In genomic region chr5:131406076-131406475, GRCh38 we compare ENCODE assay signal across 22 cellular contexts.
DNase-seq lines count a peak whose midpoint lies in the region; ATAC-seq and TF ChIP-seq lines count a peak whose summit lies in the region.
"Had no signal": no experiment of that assay in that cellular context is flagged by ENCODE, and none has a peak within 500 bp of the region (broad histone marks: within the 10 kb centered on the region; RNA-seq: fewer than 3 reads in every experiment).

No MANE protein-coding gene starts in this region.

- peaks cover 79% of the 10 kb centered on the region for H3K36me3 Mint-ChIP-seq in activated CD4-positive, alpha-beta T cell treated with anti-CD3 and anti-CD28 coated beads for 36 hours (ENCODE audit: low read depth)
- peaks cover 19% of the 10 kb centered on the region for H3K36me3 Mint-ChIP-seq in Calu3 (ENCODE audit: insufficient read depth, unreplicated experiment)
- H3K36me3 Mint-ChIP-seq in activated naive CD8-positive, alpha-beta T cell treated with anti-CD3 and anti-CD28 coated beads, Interleukin-2, amount 50 U/mL, for 24 hours (ENCODE audit: low read depth): peaks cover 73% of the 10 kb centered on the region

- 83 to 87% methylated on average over 2 of the region's 2 CpGs for WGBS in body of pancreas, 2 donors

- CTCF ChIA-PET in activated CD4-positive, alpha-beta T cell treated with anti-CD3 and anti-CD28 coated beads for 36 hours (lab: Charles Lee): interaction anchor here (0.6 to 1.9 kb wide), 6 partner anchors 9 to 435 kb away, joined by 3 to 8 read pairs (median 3); no protein-coding TSS in a partner anchor
- CTCF ChIA-PET in Calu3 (lab: Charles Lee): interaction anchor here (1.1 kb wide), 1 partner anchor 9 kb away, joined by 3 read pairs; no protein-coding TSS in a partner anchor

- TF ChIP-seq POLR2A in body of pancreas (IDR thresholded peaks at IDR 0.05): no peak

- H3K36me3 ChIP-seq in neutrophil: peaks cover 54% of the 10 kb centered on the region
- H3K36me3 ChIP-seq in body of pancreas (replicated peaks in 1 of 2; ENCODE audit: insufficient read depth in 1 of 2, low read depth in 2 of 2): no peaks in the 10 kb centered on the region
- H3K36me3 ChIP-seq: thyroid gland had no signal

- H3K9me3 ChIP-seq in neutrophil: no peaks in the 10 kb centered on the region
- H3K9me3 ChIP-seq in body of pancreas: no peaks in the 10 kb centered on the region
- H3K9me3 ChIP-seq: thyroid gland had no signal

- TF ChIP-seq CTCF in Calu3 (IDR thresholded peaks at IDR 0.05; ENCODE audit: unreplicated experiment): no peak
- no peak for TF ChIP-seq CTCF in neutrophil (IDR thresholded peaks at IDR 0.05)
- TF ChIP-seq CTCF in body of pancreas (IDR thresholded peaks at IDR 0.05): no peak

- H3K27ac ChIP-seq in neutrophil (peak overlapping the region; percentile 35), body of pancreas (no peak overlapping the region)
- H3K27ac ChIP-seq: left lung, psoas muscle, thyroid gland had no signal

- H3K4me3 ChIP-seq in neutrophil (ENCODE audit: low read depth in 1 of 2, low read length in 1 of 2) (no peak overlapping the region), body of pancreas (no peak overlapping the region)
- H3K4me3 ChIP-seq: left lung, psoas muscle, thyroid gland had no signal

- H3K27me3 ChIP-seq in neutrophil: no peaks in the 10 kb centered on the region
- no peaks in the 10 kb centered on the region for H3K27me3 ChIP-seq in body of pancreas
- H3K27me3 ChIP-seq: left lung, thyroid gland had no signal

- H3K4me1 ChIP-seq in neutrophil (ENCODE audit: control insufficient read depth in 1 of 2, insufficient read depth in 1 of 2, low read depth in 1 of 2, low read length in 1 of 2) (peaks cover 0 to 13% of the 10 kb centered on the region in 2 experiments), body of pancreas (no peaks in the 10 kb centered on the region)
- H3K4me1 ChIP-seq: left lung, psoas muscle, thyroid gland had no signal

- H3K4me1 Mint-ChIP-seq in activated CD4-positive, alpha-beta T cell treated with anti-CD3 and anti-CD28 coated beads for 36 hours: peaks cover 3% of the 10 kb centered on the region
- no peaks in the 10 kb centered on the region for H3K4me1 Mint-ChIP-seq in Calu3 (ENCODE audit: low read depth, unreplicated experiment)
- H3K4me1 Mint-ChIP-seq in activated naive CD8-positive, alpha-beta T cell treated with anti-CD3 and anti-CD28 coated beads, Interleukin-2, amount 50 U/mL, for 24 hours: peaks cover 2% of the 10 kb centered on the region
- H3K4me1 Mint-ChIP-seq: mesothelial cell of epicardium had no signal

- intact Hi-C loops in activated CD4-positive, alpha-beta T cell treated with anti-CD3 and anti-CD28 coated beads for 36 hours (cut with DNase I, micrococcal nuclease): no loop called here
- intact Hi-C loops in Calu3 (cut with micrococcal nuclease; ENCODE audit: unreplicated experiment): no loop called here
- intact Hi-C loops in body of pancreas (cut with DNase I): loop anchor here (10.0 kb wide), 1 partner anchor 241 kb away; the partner anchor contains the start of gene HINT1

- H3K27ac Mint-ChIP-seq in activated CD4-positive, alpha-beta T cell treated with anti-CD3 and anti-CD28 coated beads for 36 hours: peak overlapping the region; percentile 13
- peak overlapping the region; percentile 47 for H3K27ac Mint-ChIP-seq in Calu3 (ENCODE audit: unreplicated experiment)
- peak overlapping the region; percentile 24 for H3K27ac Mint-ChIP-seq in activated naive CD8-positive, alpha-beta T cell treated with anti-CD3 and anti-CD28 coated beads, Interleukin-2, amount 50 U/mL, for 24 hours
- H3K27ac Mint-ChIP-seq: mesothelial cell of epicardium had no signal

- no peaks in the 10 kb centered on the region for H3K27me3 Mint-ChIP-seq in activated CD4-positive, alpha-beta T cell treated with anti-CD3 and anti-CD28 coated beads for 36 hours
- H3K27me3 Mint-ChIP-seq in Calu3 (ENCODE audit: unreplicated experiment): no peaks in the 10 kb centered on the region
- H3K27me3 Mint-ChIP-seq in activated naive CD8-positive, alpha-beta T cell treated with anti-CD3 and anti-CD28 coated beads, Interleukin-2, amount 50 U/mL, for 24 hours: no peaks in the 10 kb centered on the region
- H3K27me3 Mint-ChIP-seq: activated CD4-positive, alpha-beta T cell treated with anti-CD3 and anti-CD28 coated beads, Interleukin-2, amount 10 ng/mL, durations not matched to agents 7 days and 5 days had no signal

- BruUV-seq in Calu3 (replicated peaks; lab: Mats Ljungman, UMichigan): no TSS peak

- H3K9me3 Mint-ChIP-seq in activated CD4-positive, alpha-beta T cell treated with anti-CD3 and anti-CD28 coated beads for 36 hours (ENCODE audit: low read depth): peaks cover 11% of the 10 kb centered on the region
- peaks cover 7% of the 10 kb centered on the region for H3K9me3 Mint-ChIP-seq in Calu3 (ENCODE audit: low read depth, unreplicated experiment)
- peaks cover 17% of the 10 kb centered on the region for H3K9me3 Mint-ChIP-seq in activated naive CD8-positive, alpha-beta T cell treated with anti-CD3 and anti-CD28 coated beads, Interleukin-2, amount 50 U/mL, for 24 hours

- ATAC-seq in activated CD4-positive, alpha-beta T cell treated with anti-CD3 and anti-CD28 coated beads for 36 hours: no peak
- ATAC-seq in activated naive CD8-positive, alpha-beta T cell treated with anti-CD3 and anti-CD28 coated beads, Interleukin-2, amount 50 U/mL, for 24 hours: no peak
- no peak for ATAC-seq in body of pancreas
- ATAC-seq: left lung, psoas muscle had no signal

- POLR2A ChIA-PET in activated CD4-positive, alpha-beta T cell treated with anti-CD3 and anti-CD28 coated beads for 36 hours (lab: Charles Lee): no interaction called here

- no peak for DNase-seq in activated CD4-positive, alpha-beta T cell treated with anti-CD3 and anti-CD28 coated beads for 36 hours
- DNase-seq in activated CD4-positive, alpha-beta T cell treated with anti-CD3 and anti-CD28 coated beads for 48 hours: no peak
- DNase-seq in Calu3 (no peak), germinal center (ENCODE audit: low spot score) (no peak), body of pancreas (no peak)
- no peak for DNase-seq in activated naive CD8-positive, alpha-beta T cell treated with anti-CD3 and anti-CD28 coated beads, Interleukin-2, amount 50 U/mL, for 24 hours
- no peak for DNase-seq in stimulated activated CD8-positive, alpha-beta memory T cell treated with anti-CD3 and anti-CD28 coated beads, Interleukin-4, amount 100 ng/mL, for 48 hours
- DNase-seq: 8988T; activated CD4-positive, alpha-beta T cell treated with anti-CD3 and anti-CD28 coated beads, Interleukin-2, amount 10 ng/mL, durations not matched to agents 7 days and 5 days; activated CD8-positive, alpha-beta memory T cell treated with anti-CD3 and anti-CD28 coated beads, Interleukin-2, amount 50 U/mL, for 48 hours; activated gamma-delta T cell treated with Interleukin-2 at 50 U/mL for 16 hours; erythroblast; foreskin fibroblast; left lung; NCI-H1092 treated with DMSO at 0.1 percent for 48 hours; NCI-H2029 treated with DMSO at 0.1 percent for 48 hours; NCI-H446; psoas muscle; SHP77; thyroid gland had no signal

- H3K4me3 Mint-ChIP-seq in activated CD4-positive, alpha-beta T cell treated with anti-CD3 and anti-CD28 coated beads for 36 hours: no peak overlapping the region
- H3K4me3 Mint-ChIP-seq in Calu3 (ENCODE audit: low read depth, unreplicated experiment): no peak overlapping the region
- H3K4me3 Mint-ChIP-seq in activated naive CD8-positive, alpha-beta T cell treated with anti-CD3 and anti-CD28 coated beads, Interleukin-2, amount 50 U/mL, for 24 hours: no peak overlapping the region
- H3K4me3 Mint-ChIP-seq: activated CD4-positive, alpha-beta T cell treated with anti-CD3 and anti-CD28 coated beads, Interleukin-2, amount 10 ng/mL, durations not matched to agents 7 days and 5 days; mesothelial cell of epicardium had no signal
